1 cellular context compared by ENCODE assay signal in genomic region chr7:97002555-97003261, GRCh38.
TF ChIP-seq lines count a peak whose summit lies in the region.

No MANE protein-coding gene starts in this region.

TF ChIP-seq in SK-N-SH treated with all-trans-retinoic acid at 6 μM for 48 hours, 23 proteins besides CTCF, POLR2A, EP300 and RAD21 (continued from another document):
- TF ChIP-seq POU6F1 (CRISPR knock-in tag; IDR thresholded peaks at IDR 0.05; ENCODE audit: borderline replicate concordance, low read depth) (no peak), ZC3H10 (CRISPR knock-in tag; IDR thresholded peaks at IDR 0.05) (no peak), ZNF565 (CRISPR knock-in tag; conservative IDR thresholded peaks at IDR 0.05; ENCODE audit: low read depth) (no peak), ZNF8 (CRISPR knock-in tag; IDR thresholded peaks at IDR 0.05) (no peak), CREB5 (CRISPR knock-in tag; IDR thresholded peaks at IDR 0.05; ENCODE audit: low read depth) (no peak), BACH2 (CRISPR knock-in tag; IDR thresholded peaks at IDR 0.05; ENCODE audit: borderline replicate concordance) (no peak), TSHZ2 (CRISPR knock-in tag; IDR thresholded peaks at IDR 0.05) (no peak), ZFP30 (CRISPR knock-in tag; IDR thresholded peaks at IDR 0.05) (no peak), ZFP3 (CRISPR knock-in tag; IDR thresholded peaks at IDR 0.05) (no peak), TCF4 (CRISPR knock-in tag; IDR thresholded peaks at IDR 0.05; ENCODE audit: borderline replicate concordance) (no peak), ESRRG (CRISPR knock-in tag; IDR thresholded peaks at IDR 0.05) (no peak), GLIS3 (CRISPR knock-in tag; IDR thresholded peaks at IDR 0.05) (no peak)
TF ChIP-seq in SK-N-SH treated with all-trans-retinoic acid at 6 μM for 48 hours: peak in this region for 0.
